ENCODE assay signal across 1 cellular context in genomic region chr17:81727324-81728031, GRCh38.
A peak's percentile ranks its signal among the peaks of the same experiment; 100 is the strongest.
TF ChIP-seq lines count a peak whose summit lies in the region.

No MANE protein-coding gene starts in this region.

TF ChIP-seq in HepG2, 621 proteins besides CTCF, POLR2A, EP300 and RAD21 (continued from another document and continues in another):
- TF ChIP-seq PATZ1 (CRISPR knock-in tag; IDR thresholded peaks at IDR 0.05) (no peak; the same call in none of the 2 replicates), ZNF609 (CRISPR knock-in tag; IDR thresholded peaks at IDR 0.05; ENCODE audit: borderline replicate concordance) (peak; percentile 80), ZNF207 (IDR thresholded peaks at IDR 0.05; ENCODE audit: borderline replicate concordance) (no peak), FOXP4 (CRISPR knock-in tag; IDR thresholded peaks at IDR 0.05) (peak; percentile 54; the same call in 1 of the 2 replicates), ZNF746 (CRISPR knock-in tag; IDR thresholded peaks at IDR 0.05) (peak; percentile 96), ERF (CRISPR knock-in tag; IDR thresholded peaks at IDR 0.05) (peak; percentile 99), HOXA3 (CRISPR knock-in tag; IDR thresholded peaks at IDR 0.05) (peak; percentile 99), CCAR2 (optimal IDR thresholded peaks at IDR 0.05; ENCODE audit: low read depth, low read length) (no peak), TBX2 (CRISPR knock-in tag; IDR thresholded peaks at IDR 0.05; ENCODE audit: borderline replicate concordance) (peak; percentile 93), ZNF547 (CRISPR knock-in tag; IDR thresholded peaks at IDR 0.05) (peak; percentile 100), ATRX (CRISPR knock-in tag; IDR thresholded peaks at IDR 0.05; ENCODE audit: borderline replicate concordance) (no peak; the same call in 1 of the 2 replicates), NFYB (CRISPR knock-in tag; IDR thresholded peaks at IDR 0.05) (peak; percentile 92), ZNF724P (CRISPR knock-in tag; IDR thresholded peaks at IDR 0.05; ENCODE audit: borderline replicate concordance) (peak; percentile 98), FOSL1 (CRISPR knock-in tag; IDR thresholded peaks at IDR 0.05; ENCODE audit: borderline replicate concordance) (peak; percentile 49; the same call in 1 of the 2 replicates), ZBTB14 (CRISPR knock-in tag; IDR thresholded peaks at IDR 0.05) (peak; percentile 71), ZNF652 (CRISPR knock-in tag; IDR thresholded peaks at IDR 0.05; ENCODE audit: borderline replicate concordance, low read depth) (peak; percentile 61; the same call in 1 of the 2 replicates), ZSCAN5A (CRISPR knock-in tag; IDR thresholded peaks at IDR 0.05; ENCODE audit: borderline replicate concordance) (no peak), ZFP36 (IDR thresholded peaks at IDR 0.05; ENCODE audit: borderline replicate concordance, low read depth, low read length, partially characterized antibody) (no peak), LBX2 (CRISPR knock-in tag; IDR thresholded peaks at IDR 0.05; ENCODE audit: borderline replicate concordance) (peak; percentile 99), NCOA5 (CRISPR knock-in tag; IDR thresholded peaks at IDR 0.05) (0 out of 2 replicates have a peak, but pooled peaks have one; percentile 47), RERE (CRISPR knock-in tag; IDR thresholded peaks at IDR 0.05; ENCODE audit: low read depth) (peak; percentile 57; the same call in 1 of the 2 replicates), HOXA9 (CRISPR knock-in tag; IDR thresholded peaks at IDR 0.05; ENCODE audit: borderline replicate concordance) (peak; percentile 98), ZBTB3 (CRISPR knock-in tag; IDR thresholded peaks at IDR 0.05; ENCODE audit: borderline replicate concordance, low read depth) (peak; percentile 70; the same call in 1 of the 2 replicates), FOXJ3 (CRISPR knock-in tag; IDR thresholded peaks at IDR 0.05; ENCODE audit: borderline replicate concordance) (peak; percentile 78), MED13 (CRISPR knock-in tag; IDR thresholded peaks at IDR 0.05) (peak; percentile 72; the same call in 1 of the 2 replicates), PAXIP1 (CRISPR knock-in tag; conservative IDR thresholded peaks at IDR 0.05) (peak; percentile 75), THAP11 (CRISPR knock-in tag; IDR thresholded peaks at IDR 0.05) (peak; percentile 90), ZNF224 (CRISPR knock-in tag; IDR thresholded peaks at IDR 0.05) (peak; percentile 98), ZFP36L2 (CRISPR knock-in tag; IDR thresholded peaks at IDR 0.05) (peak; percentile 97), ZNF784 (CRISPR knock-in tag; IDR thresholded peaks at IDR 0.05; ENCODE audit: borderline replicate concordance) (peak; percentile 97), SP2 (CRISPR knock-in tag; IDR thresholded peaks at IDR 0.05) (peak; percentile 92), HHEX (CRISPR knock-in tag; IDR thresholded peaks at IDR 0.05) (no peak), POLR2G (IDR thresholded peaks at IDR 0.05; ENCODE audit: low read depth, low read length) (peak; percentile 75), SMARCE1 (IDR thresholded peaks at IDR 0.05; ENCODE audit: borderline replicate concordance) (no peak), KAT7 (CRISPR knock-in tag; IDR thresholded peaks at IDR 0.05; ENCODE audit: borderline replicate concordance) (peak; percentile 96), ETV5 (CRISPR knock-in tag; IDR thresholded peaks at IDR 0.05; ENCODE audit: borderline replicate concordance) (peak; percentile 87)
